In the genomic region with DNA sequence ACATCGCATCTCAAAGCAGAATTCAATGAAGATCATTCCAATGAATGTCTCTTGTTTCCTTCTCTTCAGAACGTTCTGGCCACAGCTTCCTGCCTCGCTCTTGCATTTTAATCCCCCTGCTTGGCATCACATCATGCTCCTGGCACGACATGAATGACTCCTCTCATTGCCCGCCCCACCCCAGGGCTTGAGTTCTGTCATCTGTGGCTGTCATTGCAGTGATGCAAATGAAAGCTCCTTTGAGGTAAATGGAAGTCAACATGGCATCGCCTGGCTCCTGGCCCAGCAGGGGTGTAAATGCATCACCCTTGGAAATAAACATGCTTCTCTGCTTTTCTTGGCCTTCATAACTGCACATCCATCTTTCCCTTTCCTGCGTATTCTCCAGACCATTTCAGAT, we compare ENCODE assay signal across 14 cellular contexts.
DNase-seq lines count a peak whose midpoint lies in the region; ATAC-seq and FAIRE-seq lines count a peak whose summit lies in the region.
"Had no signal": no experiment of that assay in that cellular context is flagged by ENCODE, and none has a peak within 500 bp of the region (broad histone marks: within the 10 kb centered on the region; RNA-seq: fewer than 3 reads in every experiment).

No MANE protein-coding gene starts in this region.

- intact Hi-C loops in head of caudate nucleus (cut with DNase I) = loop anchor here (5.0 kb wide), 1 partner anchor 168 kb away; no protein-coding TSS in a partner anchor

- DNase-seq in NCI-H526 (lab: John Stamatoyannopoulos, UW) = peak; percentile 15 to 53
- no peak for DNase-seq in NCI-H526 treated with DMSO at 0.1 percent for 48 hours (lab: John Stamatoyannopoulos, UW)
- peak; percentile 76 to 95 (median 88) for DNase-seq in head of caudate nucleus
- DNase-seq in urothelium cell line (ENCODE audit: low spot score) = peak; percentile 25
- DNase-seq in COLO668 (lab: John Stamatoyannopoulos, UW; ENCODE audit: unreplicated experiment) = no peak
- no peak for DNase-seq in effector memory CD8-positive, alpha-beta T cell
- no peak for DNase-seq in stimulated activated CD8-positive, alpha-beta memory T cell treated with anti-CD3 and anti-CD28 coated beads, Interleukin-4, amount 100 ng/mL, for 48 hours
- DNase-seq: activated CD8-positive, alpha-beta memory T cell treated with anti-CD3 and anti-CD28 coated beads for 24 hours; activated gamma-delta T cell; DMS79 treated with DMSO at 0.1 percent for 48 hours; mesenchymal stem cell had no signal

- peak overlapping the region; percentile 90 for H3K27ac ChIP-seq in angular gyrus (ENCODE audit: low read depth, low read length)
- H3K27ac ChIP-seq: parathyroid adenoma had no signal

- H3K27ac Mint-ChIP-seq in effector memory CD8-positive, alpha-beta T cell = no peak overlapping the region

- no peak overlapping the region for H3K4me3 Mint-ChIP-seq in effector memory CD8-positive, alpha-beta T cell

- no peaks in the 10 kb centered on the region for H3K36me3 Mint-ChIP-seq in effector memory CD8-positive, alpha-beta T cell (ENCODE audit: insufficient read depth)

- FAIRE-seq in urothelium cell line (lab: Jason Lieb, UNC) = no peak
- FAIRE-seq: GM12891 had no signal

- H3K9me3 Mint-ChIP-seq in effector memory CD8-positive, alpha-beta T cell = no peaks in the 10 kb centered on the region

- no peak for ATAC-seq in effector memory CD8-positive, alpha-beta T cell (replicated peaks)

- H3K4me1 Mint-ChIP-seq in effector memory CD8-positive, alpha-beta T cell (ENCODE audit: low read depth in 2 of 2) = no peaks in the 10 kb centered on the region

- peaks cover 12 to 18% of the 10 kb centered on the region in 2 donors for H3K27me3 Mint-ChIP-seq in effector memory CD8-positive, alpha-beta T cell

Comparison
In these comparisons a context has a peak if more than half of its experiments do, and no peak if none do; other contexts are left out.
1. DNase-seq: peak in NCI-H526 (2 of 2), head of caudate nucleus (42 of 42) and urothelium cell line (single experiment); none in NCI-H526 treated with DMSO at 0.1 percent for 48 hours (single experiment), COLO668 (single experiment), effector memory CD8-positive, alpha-beta T cell (0 of 3) and stimulated activated CD8-positive, alpha-beta memory T cell treated with anti-CD3 and anti-CD28 coated beads, Interleukin-4, amount 100 ng/mL, for 48 hours (single experiment).